Comparison of ENCODE assay signal across 1 cellular context in genomic region chr7:23586159-23586558, GRCh38.
TF ChIP-seq lines count a peak whose summit lies in the region.

No MANE protein-coding gene starts in this region.

TF ChIP-seq in GM23338, 12 proteins besides CTCF, POLR2A, EP300 and RAD21 (continued from another document):
- TF ChIP-seq ZNF462 (CRISPR knock-in tag; IDR thresholded peaks at IDR 0.05) = no peak
- no peak for TF ChIP-seq EZH2phosphoT487 (IDR thresholded peaks at IDR 0.05; ENCODE audit: unreplicated experiment)
- TF ChIP-seq JUNB (IDR thresholded peaks at IDR 0.05; ENCODE audit: unreplicated experiment) = no peak
- no peak for TF ChIP-seq ZNF114 (CRISPR knock-in tag; IDR thresholded peaks at IDR 0.05)
- no peak for TF ChIP-seq REST (IDR thresholded peaks at IDR 0.05; ENCODE audit: unreplicated experiment)
